ENCODE assay signal across 17 cellular contexts in the genomic region with DNA sequence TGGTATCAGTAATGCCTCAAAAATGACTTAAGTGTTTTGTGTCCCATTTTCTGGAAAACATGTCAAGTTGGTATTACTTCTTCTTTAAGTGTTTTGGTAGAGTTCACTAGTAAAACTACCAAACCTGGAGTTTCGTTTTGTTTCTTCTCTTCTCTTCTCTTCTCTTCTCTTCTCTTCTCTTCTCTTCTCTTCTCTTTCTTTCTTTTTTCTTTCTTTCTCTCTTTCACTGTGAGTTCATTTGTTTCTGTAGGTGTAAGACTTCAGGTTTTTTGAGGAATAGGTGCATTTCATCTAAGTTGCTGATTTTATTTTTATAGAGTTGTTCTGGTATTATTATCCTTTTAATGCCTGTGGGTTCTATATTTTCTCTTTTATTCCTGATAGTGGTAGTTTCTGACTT. TPM values are rescaled to one million over a fixed set of nuclear protein-coding genes. Genes with fewer than 3 reads are reported as not detected.
DNase-seq lines count a peak whose midpoint lies in the region; ATAC-seq and TF ChIP-seq lines count a peak whose summit lies in the region.
"Had no signal": no experiment of that assay in that cellular context is flagged by ENCODE, and none has a peak within 500 bp of the region (broad histone marks: within the 10 kb centered on the region; RNA-seq: fewer than 3 reads in every experiment).

No MANE protein-coding gene starts in this region.

- no peak overlapping the region for H2AFZ ChIP-seq in mammary epithelial cell (ENCODE audit: low read depth, low read length)

- H3K4me3 Mint-ChIP-seq in MCF 10A (ENCODE audit: unreplicated experiment) (no peak overlapping the region), T-helper 17 cell (peak overlapping the region; percentile 26), mesothelial cell of epicardium (no peak overlapping the region), Calu3 (ENCODE audit: low read depth, unreplicated experiment) (no peak overlapping the region)
- H3K4me3 Mint-ChIP-seq in stimulated activated effector memory CD8-positive, alpha-beta T cell treated with anti-CD3 and anti-CD28 coated beads, Interleukin-12 subunit alpha, Interleukin-12 subunit beta, amount 100 ng/mL, for 72 hours = no peak overlapping the region
- no peak overlapping the region for H3K4me3 Mint-ChIP-seq in activated CD8-positive, alpha-beta T cell treated with anti-CD3 and anti-CD28 coated beads, Interleukin-2, amount 10 ng/mL, durations not matched to agents 7 days and 5 days
- H3K4me3 Mint-ChIP-seq: HFFc6 had no signal

- H3K4me2 ChIP-seq in mammary epithelial cell (ENCODE audit: insufficient read depth, low read depth, low read length) = no peak overlapping the region

- H3K27ac Mint-ChIP-seq in MCF 10A (ENCODE audit: low read depth, unreplicated experiment) (peak overlapping the region; percentile 47), T-helper 17 cell (peak overlapping the region; percentile 41), mesothelial cell of epicardium (peak overlapping the region; percentile 35), Calu3 (ENCODE audit: unreplicated experiment) (no peak overlapping the region)
- peak overlapping the region; percentile 86 for H3K27ac Mint-ChIP-seq in stimulated activated effector memory CD8-positive, alpha-beta T cell treated with anti-CD3 and anti-CD28 coated beads, Interleukin-12 subunit alpha, Interleukin-12 subunit beta, amount 100 ng/mL, for 72 hours
- H3K27ac Mint-ChIP-seq in activated CD8-positive, alpha-beta T cell treated with anti-CD3 and anti-CD28 coated beads, Interleukin-2, amount 10 ng/mL, durations not matched to agents 7 days and 5 days = no peak overlapping the region
- H3K27ac Mint-ChIP-seq: HFFc6 had no signal

- H3K36me3 Mint-ChIP-seq in MCF 10A (ENCODE audit: insufficient read depth, unreplicated experiment) = peaks cover 7% of the 10 kb centered on the region
- peaks cover 2% of the 10 kb centered on the region for H3K36me3 Mint-ChIP-seq in T-helper 17 cell (ENCODE audit: low read depth)
- peaks cover 33% of the 10 kb centered on the region for H3K36me3 Mint-ChIP-seq in mesothelial cell of epicardium
- peaks cover 11% of the 10 kb centered on the region for H3K36me3 Mint-ChIP-seq in stimulated activated effector memory CD8-positive, alpha-beta T cell treated with anti-CD3 and anti-CD28 coated beads, Interleukin-12 subunit alpha, Interleukin-12 subunit beta, amount 100 ng/mL, for 72 hours
- H3K36me3 Mint-ChIP-seq in Calu3 (ENCODE audit: insufficient read depth, unreplicated experiment) = no peaks in the 10 kb centered on the region
- peaks cover 41% of the 10 kb centered on the region for H3K36me3 Mint-ChIP-seq in activated CD8-positive, alpha-beta T cell treated with anti-CD3 and anti-CD28 coated beads, Interleukin-2, amount 10 ng/mL, durations not matched to agents 7 days and 5 days (ENCODE audit: low read depth)

- H4K20me1 ChIP-seq in mammary epithelial cell (ENCODE audit: insufficient read depth, low read length) = no peaks in the 10 kb centered on the region

- BruUV-seq in MCF 10A (replicated peaks; lab: Mats Ljungman, UMichigan) = no TSS peak
- BruUV-seq in mammary epithelial cell (replicated peaks; lab: Mats Ljungman, UMichigan) = no TSS peak
- no TSS peak for BruUV-seq in Calu3 (replicated peaks; lab: Mats Ljungman, UMichigan)

- H3K4me1 ChIP-seq in mammary epithelial cell (ENCODE audit: insufficient read depth, low read length) = no peaks in the 10 kb centered on the region

- 71% methylated on average over 1 of the region's 1 CpG for WGBS in mammary epithelial cell (ENCODE audit: low coverage, missing lambda C conversion rate)

- no peak overlapping the region for H3K4me3 ChIP-seq in mammary epithelial cell (replicated peaks in 1 of 3; ENCODE audit: insufficient read depth in 1 of 3, low read depth in 2 of 3, low read length in 3 of 3)

- POLR2A ChIA-PET in MCF 10A (lab: Yijun Ruan, JAX) = no interaction called here
- POLR2A ChIA-PET in activated CD8-positive, alpha-beta T cell treated with anti-CD3 and anti-CD28 coated beads, Interleukin-2, amount 10 ng/mL, durations not matched to agents 7 days and 5 days (lab: Charles Lee) = interaction anchor here (0.6 kb wide), 1 partner anchor 494 kb away, joined by 3 read pairs; no protein-coding TSS in a partner anchor

- CTCF ChIA-PET in MCF 10A (lab: Yijun Ruan, JAX) (no interaction called here), mammary epithelial cell (lab: Charles Lee; ENCODE audit: low non-redundant PET) (no interaction called here), Calu3 (lab: Charles Lee) (no interaction called here)
- CTCF ChIA-PET in activated CD8-positive, alpha-beta T cell treated with anti-CD3 and anti-CD28 coated beads, Interleukin-2, amount 10 ng/mL, durations not matched to agents 7 days and 5 days (lab: Charles Lee) = no interaction called here

- H3K36me3 ChIP-seq in mammary epithelial cell (ENCODE audit: insufficient read depth, low read length) = no peaks in the 10 kb centered on the region

- H3K9me3 ChIP-seq in mammary epithelial cell (replicated peaks; ENCODE audit: insufficient read depth, low read length) (no peaks in the 10 kb centered on the region), T-helper 17 cell (ENCODE audit: control insufficient read depth, low read length, poor library complexity, severe bottlenecking) (no peaks in the 10 kb centered on the region)

- H3K79me2 ChIP-seq in mammary epithelial cell (ENCODE audit: insufficient read depth, low read length) = peaks cover 98% of the 10 kb centered on the region

- H3K9ac ChIP-seq in mammary epithelial cell (ENCODE audit: insufficient read depth, low read length) = no peak overlapping the region

- dilution Hi-C loops in mammary epithelial cell (cut with HindIII; ENCODE audit: low sequenced_read_pairs) = no loop called here

- in situ Hi-C loops in mammary epithelial cell (cut with MboI; ENCODE audit: low sequenced_read_pairs in 2 of 2) = no loop called here

- peaks cover 12% of the 10 kb centered on the region for H3K4me1 Mint-ChIP-seq in MCF 10A (ENCODE audit: insufficient read depth, unreplicated experiment)
- H3K4me1 Mint-ChIP-seq in T-helper 17 cell = peaks cover 46% of the 10 kb centered on the region
- peaks cover 28% of the 10 kb centered on the region for H3K4me1 Mint-ChIP-seq in mesothelial cell of epicardium
- peaks cover 79% of the 10 kb centered on the region for H3K4me1 Mint-ChIP-seq in stimulated activated effector memory CD8-positive, alpha-beta T cell treated with anti-CD3 and anti-CD28 coated beads, Interleukin-12 subunit alpha, Interleukin-12 subunit beta, amount 100 ng/mL, for 72 hours
- peaks cover 15% of the 10 kb centered on the region for H3K4me1 Mint-ChIP-seq in Calu3 (ENCODE audit: low read depth, unreplicated experiment)
- peaks cover 26% of the 10 kb centered on the region for H3K4me1 Mint-ChIP-seq in activated CD8-positive, alpha-beta T cell treated with anti-CD3 and anti-CD28 coated beads, Interleukin-2, amount 10 ng/mL, durations not matched to agents 7 days and 5 days (ENCODE audit: low read depth)

- DNase-seq in MCF 10A (ENCODE audit: unreplicated experiment) (no peak), mammary epithelial cell (no peak), T-helper 17 cell (no peak), mesothelial cell of epicardium (ENCODE audit: low spot score in 2 of 2, unreplicated experiment in 2 of 2) (no peak), Calu3 (no peak)
- DNase-seq in stimulated activated effector memory CD8-positive, alpha-beta T cell treated with anti-CD3 and anti-CD28 coated beads, Interleukin-12 subunit alpha, Interleukin-12 subunit beta, amount 100 ng/mL, for 72 hours (ENCODE audit: low spot score in 2 of 2) = no peak
- no peak for DNase-seq in activated CD4-positive, alpha-beta T cell treated with anti-CD3 and anti-CD28 coated beads for 4 hours
- no peak for DNase-seq in activated CD8-positive, alpha-beta T cell treated with anti-CD3 and anti-CD28 coated beads, Interleukin-2, amount 10 ng/mL, durations not matched to agents 7 days and 5 days
- DNase-seq: H7, HFFc6, NCI-H1105, NCI-H2029 treated with DMSO at 0.1 percent for 48 hours, NCI-H226, NCI-H510A treated with DMSO at 0.1 percent for 48 hours, NCI-H748 treated with DMSO at 0.1 percent for 48 hours had no signal

- H3K27me3 ChIP-seq in mammary epithelial cell (ENCODE audit: insufficient read depth, low read length) = no peaks in the 10 kb centered on the region

- TF ChIP-seq CTCF in MCF 10A (IDR thresholded peaks at IDR 0.05; ENCODE audit: unreplicated experiment) = no peak
- no peak for TF ChIP-seq CTCF in mammary epithelial cell (conservative IDR thresholded peaks at IDR 0.05 in 1 of 2, IDR thresholded peaks at IDR 0.05 in 1 of 2; ENCODE audit: extremely low read depth in 1 of 2, insufficient read depth in 1 of 2, low read depth in 1 of 2, low read length in 2 of 2)
- TF ChIP-seq CTCF in mesothelial cell of epicardium (IDR thresholded peaks at IDR 0.05; ENCODE audit: unreplicated experiment) = no peak
- TF ChIP-seq CTCF in Calu3 (IDR thresholded peaks at IDR 0.05; ENCODE audit: unreplicated experiment) = no peak

- H3K27me3 Mint-ChIP-seq in MCF 10A (ENCODE audit: insufficient read depth, unreplicated experiment) (no peaks in the 10 kb centered on the region), T-helper 17 cell (no peaks in the 10 kb centered on the region), mesothelial cell of epicardium (ENCODE audit: low read depth) (no peaks in the 10 kb centered on the region), Calu3 (ENCODE audit: unreplicated experiment) (no peaks in the 10 kb centered on the region)
- H3K27me3 Mint-ChIP-seq in activated CD8-positive, alpha-beta T cell treated with anti-CD3 and anti-CD28 coated beads, Interleukin-2, amount 10 ng/mL, durations not matched to agents 7 days and 5 days (ENCODE audit: low read depth) = no peaks in the 10 kb centered on the region

- ATAC-seq in T-helper 17 cell = no peak
- no peak for ATAC-seq in stimulated activated effector memory CD8-positive, alpha-beta T cell treated with anti-CD3 and anti-CD28 coated beads, Interleukin-12 subunit alpha, Interleukin-12 subunit beta, amount 100 ng/mL, for 72 hours
- no peak for ATAC-seq in activated CD8-positive, alpha-beta T cell treated with anti-CD3 and anti-CD28 coated beads, Interleukin-2, amount 10 ng/mL, durations not matched to agents 7 days and 5 days
- ATAC-seq: Panc1 had no signal

- intact Hi-C loops in MCF 10A (cut with micrococcal nuclease) (no loop called here), mammary epithelial cell (cut with micrococcal nuclease) (no loop called here), Calu3 (cut with micrococcal nuclease; ENCODE audit: unreplicated experiment) (no loop called here)

- no peak overlapping the region for H3K27ac ChIP-seq in mammary epithelial cell (ENCODE audit: insufficient read depth, low read depth, low read length)
- H3K27ac ChIP-seq: C4-2B had no signal

- peaks cover 15% of the 10 kb centered on the region for H3K9me3 Mint-ChIP-seq in MCF 10A (ENCODE audit: unreplicated experiment)
- H3K9me3 Mint-ChIP-seq in mesothelial cell of epicardium = peaks cover 31% of the 10 kb centered on the region
- H3K9me3 Mint-ChIP-seq in stimulated activated effector memory CD8-positive, alpha-beta T cell treated with anti-CD3 and anti-CD28 coated beads, Interleukin-12 subunit alpha, Interleukin-12 subunit beta, amount 100 ng/mL, for 72 hours = no peaks in the 10 kb centered on the region
- no peaks in the 10 kb centered on the region for H3K9me3 Mint-ChIP-seq in Calu3 (ENCODE audit: low read depth, unreplicated experiment)
- peaks cover 8% of the 10 kb centered on the region for H3K9me3 Mint-ChIP-seq in activated CD8-positive, alpha-beta T cell treated with anti-CD3 and anti-CD28 coated beads, Interleukin-2, amount 10 ng/mL, durations not matched to agents 7 days and 5 days (ENCODE audit: insufficient read depth)

RNA-seq across cellular contexts. Expression of a gene that starts 21.9 kb away (rescaled TPM):
- total RNA-seq in MCF 10A (2022) = 88.3 and 91.0 TPM in 2 replicates
- 100 to 1,000 TPM in 1 of 2 donors, 10 to 100 TPM in 1; 62.5 to 123 TPM for total RNA-seq in mammary epithelial cell
- 61.9 TPM for polyA plus RNA-seq in mammary epithelial cell
- polyA minus RNA-seq in mammary epithelial cell = 81.6 TPM
- total RNA-seq in T-helper 17 cell = 100 to 1,000 TPM; 114 to 120 TPM
- total RNA-seq in mesothelial cell of epicardium = 120 to 126 TPM (median 120 TPM) in 3 replicates
- total RNA-seq in Calu3 (2022) = 117 and 126 TPM in 2 replicates
- 10 to 100 TPM; 76.2 to 78.2 TPM for total RNA-seq in activated CD8-positive, alpha-beta T cell treated with anti-CD3 and anti-CD28 coated beads, Interleukin-2, amount 10 ng/mL, durations not matched to agents 7 days and 5 days

Comparison
In these comparisons a context has a peak if more than half of its experiments do, and no peak if none do; other contexts are left out.
1. H3K27ac Mint-ChIP-seq: peak in MCF 10A (single experiment), T-helper 17 cell (single experiment), mesothelial cell of epicardium (single experiment) and stimulated activated effector memory CD8-positive, alpha-beta T cell treated with anti-CD3 and anti-CD28 coated beads, Interleukin-12 subunit alpha, Interleukin-12 subunit beta, amount 100 ng/mL, for 72 hours (single experiment); none in Calu3 (single experiment) and activated CD8-positive, alpha-beta T cell treated with anti-CD3 and anti-CD28 coated beads, Interleukin-2, amount 10 ng/mL, durations not matched to agents 7 days and 5 days (single experiment).